In genomic region chr3:151195818-151196217, GRCh38 we compare ENCODE assay signal across 22 cellular contexts. TPM values are rescaled to one million over a fixed set of nuclear protein-coding genes. Genes with fewer than 3 reads are reported as not detected.
"Had no signal": no experiment of that assay in that cellular context is flagged by ENCODE, and none has a peak within 500 bp of the region (broad histone marks: within the 10 kb centered on the region; RNA-seq: fewer than 3 reads in every experiment).

No MANE protein-coding gene starts in this region.

- H3K27me3 Mint-ChIP-seq: stimulated activated memory B cell treated with anti-CD40 and anti-IgM and Interleukin-4, amounts not matched to agents 10 μg/mL and 1 μg/mL and 100 μg/mL, for 72 hours; T-helper 17 cell had no signal

- ATAC-seq: activated T-cell treated with anti-CD3 and anti-CD28 coated beads, Interleukin-2, amount 50 U/mL, for 4 hours; esophagus mucosa; gastrocnemius medialis; stimulated activated memory B cell treated with anti-CD40 and anti-IgM and Interleukin-4, amounts not matched to agents 10 μg/mL and 1 μg/mL and 100 μg/mL, for 72 hours; T-helper 17 cell had no signal

- DNase-seq: activated CD4-positive, alpha-beta T cell treated with anti-CD3 and anti-CD28 coated beads for 1 hour; activated gamma-delta T cell treated with Interleukin-2 at 50 U/mL for 16 hours; activated T-cell treated with anti-CD3 and anti-CD28 coated beads, Interleukin-2, amount 50 U/mL, for 4 hours; effector CD4-positive, alpha-beta T cell; gastrocnemius medialis; head of caudate nucleus; left lung; nephron progenitor cell; nucleus accumbens; sigmoid colon; SJCRH30; stimulated activated CD4-positive, alpha-beta T cell treated with anti-CD3 and anti-CD28 coated beads, Interleukin-4, amount 100 ng/mL, for 24 hours; T-helper 17 cell; thyroid gland had no signal

- H3K9me3 ChIP-seq: ascending aorta, breast epithelium, gastrocnemius medialis, left lung, sigmoid colon, SJCRH30, thyroid gland had no signal

- H3K4me1 ChIP-seq: ascending aorta, breast epithelium, gastrocnemius medialis, left lung, sigmoid colon, SJCRH30, thyroid gland had no signal

- H3K4me3 ChIP-seq: ascending aorta, breast epithelium, gastrocnemius medialis, left lung, sigmoid colon, SJCRH30, thyroid gland had no signal

- H3K4me3 Mint-ChIP-seq: activated T-cell treated with anti-CD3 and anti-CD28 coated beads, Interleukin-2, amount 50 U/mL, for 4 hours; mesothelial cell of epicardium; nephron progenitor cell; stimulated activated memory B cell treated with anti-CD40 and anti-IgM and Interleukin-4, amounts not matched to agents 10 μg/mL and 1 μg/mL and 100 μg/mL, for 72 hours; T-helper 17 cell had no signal

- H3K9me3 Mint-ChIP-seq: mesothelial cell of epicardium; nephron progenitor cell; stimulated activated memory B cell treated with anti-CD40 and anti-IgM and Interleukin-4, amounts not matched to agents 10 μg/mL and 1 μg/mL and 100 μg/mL, for 72 hours had no signal

- H3K36me3 Mint-ChIP-seq: stimulated activated memory B cell treated with anti-CD40 and anti-IgM and Interleukin-4, amounts not matched to agents 10 μg/mL and 1 μg/mL and 100 μg/mL, for 72 hours had no signal

- H3K27ac Mint-ChIP-seq: mesothelial cell of epicardium; nephron progenitor cell; stimulated activated memory B cell treated with anti-CD40 and anti-IgM and Interleukin-4, amounts not matched to agents 10 μg/mL and 1 μg/mL and 100 μg/mL, for 72 hours; T-helper 17 cell had no signal

- H3K36me3 ChIP-seq: ascending aorta, breast epithelium, gastrocnemius medialis, left lung, sigmoid colon, SJCRH30, thyroid gland had no signal

RNA-seq across cellular contexts. Expression of gene GPR171, which starts 7.2 kb away (rescaled TPM):
- total RNA-seq: kidney epithelial cell, lung microvascular endothelial cell, mesothelial cell of epicardium, myocyte, SJCRH30 had no signal
